In the genomic region with DNA sequence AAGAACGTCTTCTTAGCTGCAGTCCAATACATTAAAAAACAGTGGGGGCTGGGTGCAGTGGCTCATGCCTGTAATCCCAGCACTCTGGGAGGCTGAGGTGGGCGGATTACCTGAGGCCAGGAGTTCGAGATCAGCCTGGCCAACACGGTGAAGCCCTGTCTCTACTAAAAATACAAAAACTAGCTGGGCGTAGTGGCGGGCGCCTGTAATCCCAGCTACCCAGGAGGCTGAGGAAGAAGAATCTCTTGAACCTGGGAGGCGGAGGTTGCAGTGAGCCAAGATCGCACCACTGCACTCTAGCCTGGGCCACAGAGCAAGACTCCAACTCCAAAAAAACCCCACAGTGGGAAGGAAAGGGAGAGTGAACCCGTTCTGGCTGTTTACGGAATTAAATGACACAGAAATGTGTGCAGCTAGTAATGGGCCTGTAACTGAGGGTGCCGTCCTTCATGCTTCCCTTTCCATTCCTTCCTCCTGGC, we compare ENCODE assay signal across 7 cellular contexts. TPM values are rescaled to one million over a fixed set of nuclear protein-coding genes. Genes with fewer than 3 reads are reported as not detected.
DNase-seq lines count a peak whose midpoint lies in the region; ATAC-seq and TF ChIP-seq lines count a peak whose summit lies in the region.
"Not testable (repeated sequence)": the region's sequence is repeated elsewhere in the genome, so short reads cannot be mapped to it uniquely, and the experiment has no call there.

No MANE protein-coding gene starts in this region.

- H3K27me3 Mint-ChIP-seq in activated T-helper 1 cell treated with anti-CD3 and anti-CD28 coated beads, Interleukin-12 subunit alpha, Interleukin-12 subunit beta, Interleukin-2, Interleukin-4 antibody, amounts not matched to agents 30 ng/mL and 10 ng/mL and 1 ng/mL, durations not matched to agents 14 hours and 24 hours and 36 hours (ENCODE audit: insufficient read depth); central memory CD8-positive, alpha-beta T cell: not testable (repeated sequence)

- not testable (repeated sequence) for H4K20me1 ChIP-seq in IMR-90 (ENCODE audit: insufficient read depth, low read length)

- H3K79me1 ChIP-seq in IMR-90 (ENCODE audit: low read depth in 1 of 2, low read length in 2 of 2), result peaks cover 0 to 27% of the 10 kb centered on the region in 2 experiments; a peak in 2 of 4 replicates
- H3K79me1 ChIP-seq in mesenchymal stem cell (replicated peaks; ENCODE audit: low read length, poor library complexity, severe bottlenecking), result peaks cover 16% of the 10 kb centered on the region

- BruUV-seq in IMR-90 (replicated peaks; lab: Mats Ljungman, UMichigan), result not testable (repeated sequence)

- H3K4me1 Mint-ChIP-seq in activated T-helper 1 cell treated with anti-CD3 and anti-CD28 coated beads, Interleukin-12 subunit alpha, Interleukin-12 subunit beta, Interleukin-2, Interleukin-4 antibody, amounts not matched to agents 30 ng/mL and 10 ng/mL and 1 ng/mL, durations not matched to agents 14 hours and 24 hours and 36 hours (ENCODE audit: low read depth), result peaks cover 17% of the 10 kb centered on the region
- peaks cover 16% of the 10 kb centered on the region for H3K4me1 Mint-ChIP-seq in central memory CD8-positive, alpha-beta T cell

- TF ChIP-seq CTCF in IMR-90 (conservative IDR thresholded peaks at IDR 0.05; ENCODE audit: low read depth, low read length); heart left ventricle (IDR thresholded peaks at IDR 0.05); psoas muscle (IDR thresholded peaks at IDR 0.05); stomach (IDR thresholded peaks at IDR 0.05): not testable (repeated sequence)

- H3K4ac ChIP-seq in IMR-90 (ENCODE audit: low read depth, low read length) (peak overlapping the region; percentile 80), mesenchymal stem cell (ENCODE audit: low read depth in 1 of 2, low read length in 2 of 2) (peak overlapping the region in 1 of 2 experiments; percentile 17)

- not testable (repeated sequence) for H2AK9ac ChIP-seq in IMR-90 (replicated peaks; ENCODE audit: low read depth, low read length, poor library complexity)

- peaks cover 56% of the 10 kb centered on the region for H3K36me3 Mint-ChIP-seq in activated T-helper 1 cell treated with anti-CD3 and anti-CD28 coated beads, Interleukin-12 subunit alpha, Interleukin-12 subunit beta, Interleukin-2, Interleukin-4 antibody, amounts not matched to agents 30 ng/mL and 10 ng/mL and 1 ng/mL, durations not matched to agents 14 hours and 24 hours and 36 hours (ENCODE audit: low read depth)
- H3K36me3 Mint-ChIP-seq in central memory CD8-positive, alpha-beta T cell (ENCODE audit: insufficient read depth), result peaks cover 74% of the 10 kb centered on the region

- H2AK5ac ChIP-seq in IMR-90 (ENCODE audit: low read depth, low read length), result peak overlapping the region; percentile 95
- not testable (repeated sequence) for H2AK5ac ChIP-seq in mesenchymal stem cell (ENCODE audit: low read length, severe bottlenecking)

- CTCF ChIA-PET in IMR-90 (lab: Yijun Ruan, JAX), result not testable (repeated sequence)

- not testable (repeated sequence) for H3K9me3 ChIP-seq in IMR-90 (ENCODE audit: control insufficient read depth, insufficient read depth, low read length); heart left ventricle; mesenchymal stem cell (ENCODE audit: control insufficient read depth, low read length); psoas muscle; stomach

- H3K27ac Mint-ChIP-seq in activated T-helper 1 cell treated with anti-CD3 and anti-CD28 coated beads, Interleukin-12 subunit alpha, Interleukin-12 subunit beta, Interleukin-2, Interleukin-4 antibody, amounts not matched to agents 30 ng/mL and 10 ng/mL and 1 ng/mL, durations not matched to agents 14 hours and 24 hours and 36 hours, result peak overlapping the region; percentile 42
- H3K27ac Mint-ChIP-seq in central memory CD8-positive, alpha-beta T cell (ENCODE audit: low read depth), result peak overlapping the region; percentile 83

- peak overlapping the region; percentile 59 for H3K23ac ChIP-seq in IMR-90 (ENCODE audit: low read depth, low read length)
- not testable (repeated sequence) for H3K23ac ChIP-seq in mesenchymal stem cell (ENCODE audit: low read length in 2 of 2)

- WGBS in IMR-90 (ENCODE audit: extremely low coverage in 2 of 2, insufficient read length in 1 of 2), 2 experiments, result no CpG with 5 or more reads among the region's 12 CpGs
- 88 to 94% (median 91%) methylated on average over 12 of the region's 12 CpGs for WGBS in heart left ventricle, 4 donors
- 95% methylated on average over 6 of the region's 12 CpGs for WGBS in mesenchymal stem cell
- WGBS in psoas muscle, 3 donors, result 58 to 72% (median 60%) methylated on average over 10 to 12 of the region's 12 CpGs
- WGBS in stomach, 5 donors, result 93 to 98% (median 94%) methylated on average over 12 of the region's 12 CpGs

- H3K4me3 Mint-ChIP-seq in activated T-helper 1 cell treated with anti-CD3 and anti-CD28 coated beads, Interleukin-12 subunit alpha, Interleukin-12 subunit beta, Interleukin-2, Interleukin-4 antibody, amounts not matched to agents 30 ng/mL and 10 ng/mL and 1 ng/mL, durations not matched to agents 14 hours and 24 hours and 36 hours; central memory CD8-positive, alpha-beta T cell: not testable (repeated sequence)

- not testable (repeated sequence) for H3K4me2 ChIP-seq in IMR-90 (ENCODE audit: low read depth, low read length); mesenchymal stem cell (ENCODE audit: low read length, poor library complexity, severe bottlenecking)

- H2BK12ac ChIP-seq in mesenchymal stem cell (ENCODE audit: low read length in 2 of 2), result peak overlapping the region in 1 of 2 experiments; percentile 38

- H3K4me3 ChIP-seq in IMR-90 (ENCODE audit: insufficient read depth, low read depth, low read length); heart left ventricle; mesenchymal stem cell (ENCODE audit: insufficient read depth in 1 of 2, low read depth in 1 of 2, low read length in 2 of 2); psoas muscle; stomach: not testable (repeated sequence)

- peak overlapping the region; percentile 75; the same call in 1 of the 2 replicates for H4K5ac ChIP-seq in IMR-90 (ENCODE audit: low read depth, low read length)

- not testable (repeated sequence) for H3K9ac ChIP-seq in IMR-90 (ENCODE audit: low read depth, low read length)
- peak overlapping the region; percentile 65 for H3K9ac ChIP-seq in mesenchymal stem cell (ENCODE audit: low read length)

- not testable (repeated sequence) for TF ChIP-seq RAD21 in IMR-90 (IDR thresholded peaks at IDR 0.05; ENCODE audit: low read length)

- H2BK15ac ChIP-seq in IMR-90 (ENCODE audit: low read depth, low read length), result 0 out of 3 replicates have a peak overlapping the region, but pooled peaks have one; percentile 24
- not testable (repeated sequence) for H2BK15ac ChIP-seq in mesenchymal stem cell (ENCODE audit: low read depth, poor library complexity, severe bottlenecking)

- H3K18ac ChIP-seq in IMR-90 (ENCODE audit: low read depth, low read length), result peak overlapping the region; percentile 88
- peak overlapping the region in 1 of 2 experiments; percentile 62 for H3K18ac ChIP-seq in mesenchymal stem cell (ENCODE audit: low read depth in 1 of 2, low read length in 2 of 2)

- intact Hi-C loops in IMR-90 (cut with micrococcal nuclease); activated T-helper 1 cell treated with anti-CD3 and anti-CD28 coated beads, Interleukin-12 subunit alpha, Interleukin-12 subunit beta, Interleukin-2, Interleukin-4 antibody, amounts not matched to agents 30 ng/mL and 10 ng/mL and 1 ng/mL, durations not matched to agents 14 hours and 24 hours and 36 hours (cut with micrococcal nuclease); stomach (cut with DNase I; ENCODE audit: low total_unique reads): not testable (repeated sequence)
- intact Hi-C loops in heart left ventricle (cut with DNase I) (loop anchor here in 1 of 10 donors (10.0 kb wide), 1 partner anchor 182 kb away; no protein-coding TSS in a partner anchor), psoas muscle (cut with DNase I) (loop anchor here (5.0 kb wide), 2 partner anchors 45 to 85 kb away; no protein-coding TSS in a partner anchor)

- H3K56ac ChIP-seq in IMR-90 (ENCODE audit: extremely low read depth, insufficient read depth, low read length), result not testable (repeated sequence)

- not testable (repeated sequence) for TF ChIP-seq EP300 in stomach (IDR thresholded peaks at IDR 0.05)

- peak overlapping the region in 1 of 2 experiments; percentile 72; a peak in 2 of 4 replicates for H4K8ac ChIP-seq in IMR-90 (ENCODE audit: low read depth in 2 of 2, low read length in 2 of 2)
- H4K8ac ChIP-seq in mesenchymal stem cell (ENCODE audit: low read length), result not testable (repeated sequence)

- H2BK120ac ChIP-seq in IMR-90 (ENCODE audit: low read depth, low read length), result peak overlapping the region; percentile 27
- H2BK120ac ChIP-seq in mesenchymal stem cell (ENCODE audit: low read depth, low read length), result not testable (repeated sequence)

- H3K9me3 Mint-ChIP-seq in activated T-helper 1 cell treated with anti-CD3 and anti-CD28 coated beads, Interleukin-12 subunit alpha, Interleukin-12 subunit beta, Interleukin-2, Interleukin-4 antibody, amounts not matched to agents 30 ng/mL and 10 ng/mL and 1 ng/mL, durations not matched to agents 14 hours and 24 hours and 36 hours; central memory CD8-positive, alpha-beta T cell: not testable (repeated sequence)

- TF ChIP-seq POLR2A in IMR-90 (IDR thresholded peaks at IDR 0.05; ENCODE audit: low read depth, low read length); heart left ventricle (IDR thresholded peaks at IDR 0.05); stomach (IDR thresholded peaks at IDR 0.05): not testable (repeated sequence)

- ATAC-seq in IMR-90 (ENCODE audit: low read depth); central memory CD8-positive, alpha-beta T cell (replicated peaks; ENCODE audit: extremely low read depth, poor library complexity, severe bottlenecking); psoas muscle: not testable (repeated sequence)
- peak in 1 of 4 donors; percentile 2 for ATAC-seq in heart left ventricle

- peaks cover 19% of the 10 kb centered on the region for H3K9me1 ChIP-seq in IMR-90 (ENCODE audit: insufficient read depth, low read length)

- peak overlapping the region; percentile 58 for H2BK20ac ChIP-seq in IMR-90 (ENCODE audit: low read depth, low read length)

- H3K4me1 ChIP-seq in IMR-90 (ENCODE audit: control insufficient read depth, insufficient read depth, low read length) (peaks cover 10% of the 10 kb centered on the region), heart left ventricle (peaks cover 0 to 18% (median 8%) of the 10 kb centered on the region in 12 donors), psoas muscle (peaks cover 43% of the 10 kb centered on the region)
- not testable (repeated sequence) for H3K4me1 ChIP-seq in mesenchymal stem cell (ENCODE audit: control insufficient read depth, insufficient read depth, low read depth, low read length); stomach

- POLR2A ChIA-PET in IMR-90 (lab: Charles Lee; ENCODE audit: unreplicated experiment), result not testable (repeated sequence)

- H4K91ac ChIP-seq in IMR-90 (ENCODE audit: insufficient read depth, low read depth, low read length) (peak overlapping the region; percentile 49), mesenchymal stem cell (ENCODE audit: low read length) (peak overlapping the region; percentile 14)

- DNase-seq in IMR-90; activated T-helper 1 cell treated with anti-CD3 and anti-CD28 coated beads, Interleukin-12 subunit alpha, Interleukin-12 subunit beta, Interleukin-2, Interleukin-4 antibody, amounts not matched to agents 30 ng/mL and 10 ng/mL and 1 ng/mL, durations not matched to agents 14 hours and 24 hours and 36 hours (ENCODE audit: low spot score); central memory CD8-positive, alpha-beta T cell (ENCODE audit: low spot score in 2 of 2); heart left ventricle; mesenchymal stem cell; psoas muscle; stomach: not testable (repeated sequence)

- peak overlapping the region; percentile 30 for H3K14ac ChIP-seq in IMR-90 (replicated peaks; ENCODE audit: low read depth, low read length)
- not testable (repeated sequence) for H3K14ac ChIP-seq in mesenchymal stem cell (ENCODE audit: low read length in 2 of 2)

- peak overlapping the region; percentile 41 for H2BK5ac ChIP-seq in IMR-90 (ENCODE audit: low read depth, low read length, poor library complexity, severe bottlenecking)
- not testable (repeated sequence) for H2BK5ac ChIP-seq in mesenchymal stem cell (ENCODE audit: low read depth, low read length, poor library complexity, severe bottlenecking)

- in situ Hi-C loops in IMR-90 (cut with MboI; ENCODE audit: low sequenced_read_pairs), result not testable (repeated sequence)

- H3K36me3 ChIP-seq in IMR-90 (ENCODE audit: control insufficient read depth, insufficient read depth, low read length) (peaks cover 56% of the 10 kb centered on the region), heart left ventricle (peaks cover 0 to 100% (median 94%) of the 10 kb centered on the region in 9 donors), mesenchymal stem cell (ENCODE audit: control insufficient read depth in 1 of 2, insufficient read depth in 2 of 2, low read depth in 1 of 2, low read length in 2 of 2) (peaks cover 51 to 94% of the 10 kb centered on the region in 2 experiments), psoas muscle (ENCODE audit: insufficient read depth in 1 of 2, low read depth in 1 of 2) (peaks cover 2 to 88% of the 10 kb centered on the region in 2 donors), stomach (peaks cover 47 to 100% (median 100%) of the 10 kb centered on the region in 4 donors)

- not testable (repeated sequence) for H3K27me3 ChIP-seq in IMR-90 (ENCODE audit: control insufficient read depth, insufficient read depth, low read length); heart left ventricle; mesenchymal stem cell (ENCODE audit: control insufficient read depth in 1 of 2, insufficient read depth in 1 of 2, low read length in 2 of 2); psoas muscle (ENCODE audit: insufficient read depth in 3 of 3, low read length in 2 of 3); stomach

- not testable (repeated sequence) for H2AFZ ChIP-seq in IMR-90 (replicated peaks; ENCODE audit: low read length, poor library complexity); mesenchymal stem cell (ENCODE audit: low read depth, low read length)

- dilution Hi-C loops in IMR-90 (cut with HindIII; ENCODE audit: low sequenced_read_pairs, unreplicated experiment), result not testable (repeated sequence)

- peak overlapping the region; percentile 78 for H3K27ac ChIP-seq in IMR-90 (ENCODE audit: insufficient read depth, low read length)
- H3K27ac ChIP-seq in heart left ventricle, result peak overlapping the region in 11 of 12 donors; percentile 32 to 82 (median 61)
- not testable (repeated sequence) for H3K27ac ChIP-seq in mesenchymal stem cell (ENCODE audit: low read length, poor library complexity, severe bottlenecking)
- peak overlapping the region; percentile 78 for H3K27ac ChIP-seq in psoas muscle
- H3K27ac ChIP-seq in stomach, result peak overlapping the region in 3 of 5 donors; percentile 4 to 49 (median 37)

RNA-seq across cellular contexts. Expression of a gene that starts 35.7 kb away (rescaled TPM):
- total RNA-seq in IMR-90 (2012; rRNA removed) (7.8 and 9.0 TPM in 2 replicates), heart left ventricle (10 to 100 TPM; 24.1 to 61.3 (median 43.1) TPM), psoas muscle (10 to 100 TPM; 41.7 to 91.5 (median 51.3) TPM), stomach (10 to 100 TPM; 36.9 to 65.3 (median 57.1) TPM)
- polyA plus RNA-seq in IMR-90 (2012; rRNA removed) (11.5 and 12.9 TPM in 2 replicates), heart left ventricle (10 to 100 TPM; 11.4 to 17.5 TPM), psoas muscle (10 to 100 TPM; 13.4 to 35.1 (median 17.0) TPM), stomach (10 to 100 TPM; 15.5 to 24.6 (median 16.1) TPM)
- polyA plus RNA-seq in IMR-90 (2012; cell fraction: cytosol; rRNA removed), result 4.4 and 6.7 TPM in 2 replicates
- polyA plus RNA-seq in IMR-90 (2012; cell fraction: nucleus; rRNA removed; ENCODE audit: low replicate concordance), result 13.5 and 38.8 TPM in 2 replicates
- 58.8 and 58.9 TPM in 2 replicates for total RNA-seq in activated T-helper 1 cell treated with anti-CD3 and anti-CD28 coated beads, Interleukin-12 subunit alpha, Interleukin-12 subunit beta, Interleukin-2, Interleukin-4 antibody, amounts not matched to agents 30 ng/mL and 10 ng/mL and 1 ng/mL, durations not matched to agents 14 hours and 24 hours and 36 hours
- polyA plus RNA-seq in mesenchymal stem cell (2013, experiment 1 of 2), result 20.0 TPM
- polyA plus RNA-seq in mesenchymal stem cell (2013, experiment 2 of 2), result 16.7 TPM

RNA-seq across cellular contexts. Expression of a gene that starts 42.8 kb away (rescaled TPM):
- total RNA-seq in IMR-90 (2012; rRNA removed) (29.2 and 34.4 TPM in 2 replicates), heart left ventricle (10 to 100 TPM; 13.6 to 32.3 (median 20.4) TPM), psoas muscle (10 to 100 TPM in 3 of 4 donors, 1 to 10 TPM in 1; 7.9 to 17.0 (median 11.5) TPM), stomach (100 to 1,000 TPM in 1 of 5 donors, 10 to 100 TPM in 4; 26.2 to 286 (median 28.6) TPM)
- polyA plus RNA-seq in IMR-90 (2012; rRNA removed) (17.3 and 22.7 TPM in 2 replicates), heart left ventricle (10 to 100 TPM in 1 of 2 donors, 1 to 10 TPM in 1; 5.9 to 17.3 TPM), psoas muscle (10 to 100 TPM in 1 of 3 donors, 1 to 10 TPM in 2; 6.6 to 14.6 (median 7.3) TPM), stomach (10 to 100 TPM in 1 of 3 donors, 1 to 10 TPM in 2; 6.7 to 13.9 (median 8.1) TPM)
- polyA plus RNA-seq in IMR-90 (2012; cell fraction: cytosol; rRNA removed), result 14.0 and 28.0 TPM in 2 replicates
- 8.8 and 21.5 TPM in 2 replicates for polyA plus RNA-seq in IMR-90 (2012; cell fraction: nucleus; rRNA removed; ENCODE audit: low replicate concordance)
- 87.4 and 91.8 TPM in 2 replicates for total RNA-seq in activated T-helper 1 cell treated with anti-CD3 and anti-CD28 coated beads, Interleukin-12 subunit alpha, Interleukin-12 subunit beta, Interleukin-2, Interleukin-4 antibody, amounts not matched to agents 30 ng/mL and 10 ng/mL and 1 ng/mL, durations not matched to agents 14 hours and 24 hours and 36 hours
- 23.1 TPM for polyA plus RNA-seq in mesenchymal stem cell (2013, experiment 1 of 2)
- polyA plus RNA-seq in mesenchymal stem cell (2013, experiment 2 of 2), result 22.8 TPM
